In genomic region chr14:73026845-73027542, GRCh38 we compare ENCODE assay signal across 8 cellular contexts. TPM values are rescaled to one million over a fixed set of nuclear protein-coding genes. Genes with fewer than 3 reads are reported as not detected.
DNase-seq lines count a peak whose midpoint lies in the region; TF ChIP-seq lines count a peak whose summit lies in the region.

A gene with protein sequence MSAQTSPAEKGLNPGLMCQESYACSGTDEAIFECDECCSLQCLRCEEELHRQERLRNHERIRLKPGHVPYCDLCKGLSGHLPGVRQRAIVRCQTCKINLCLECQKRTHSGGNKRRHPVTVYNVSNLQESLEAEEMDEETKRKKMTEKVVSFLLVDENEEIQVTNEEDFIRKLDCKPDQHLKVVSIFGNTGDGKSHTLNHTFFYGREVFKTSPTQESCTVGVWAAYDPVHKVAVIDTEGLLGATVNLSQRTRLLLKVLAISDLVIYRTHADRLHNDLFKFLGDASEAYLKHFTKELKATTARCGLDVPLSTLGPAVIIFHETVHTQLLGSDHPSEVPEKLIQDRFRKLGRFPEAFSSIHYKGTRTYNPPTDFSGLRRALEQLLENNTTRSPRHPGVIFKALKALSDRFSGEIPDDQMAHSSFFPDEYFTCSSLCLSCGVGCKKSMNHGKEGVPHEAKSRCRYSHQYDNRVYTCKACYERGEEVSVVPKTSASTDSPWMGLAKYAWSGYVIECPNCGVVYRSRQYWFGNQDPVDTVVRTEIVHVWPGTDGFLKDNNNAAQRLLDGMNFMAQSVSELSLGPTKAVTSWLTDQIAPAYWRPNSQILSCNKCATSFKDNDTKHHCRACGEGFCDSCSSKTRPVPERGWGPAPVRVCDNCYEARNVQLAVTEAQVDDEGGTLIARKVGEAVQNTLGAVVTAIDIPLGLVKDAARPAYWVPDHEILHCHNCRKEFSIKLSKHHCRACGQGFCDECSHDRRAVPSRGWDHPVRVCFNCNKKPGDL (minus strand): TSS chr14:73027106. CDS start chr14:73024508, 2,598 bp downstream.

- H3K27ac ChIP-seq in MM.1S (ENCODE audit: low read length) (no peak within 1 kb of the TSS), neural cell (ENCODE audit: low read length) (peak within 1 kb of the TSS; percentile 67), stomach (peak within 1 kb of the TSS; percentile 87 to 93 (median 90))

- 0 out of 2 replicates have a peak, but pooled peaks cover 3% of the 10 kb centered on the region for H3K36me3 ChIP-seq in HAP-1 (replicated peaks)
- H3K36me3 ChIP-seq in MM.1S (replicated peaks; ENCODE audit: insufficient read depth, low read length) = no peaks in the 10 kb centered on the region
- no peaks in the 10 kb centered on the region for H3K36me3 ChIP-seq in neural cell (ENCODE audit: insufficient read depth, low read length)
- H3K36me3 ChIP-seq in stomach = peaks cover 9 to 23% (median 22%) of the 10 kb centered on the region in 4 donors

- WGBS in stomach, 5 donors = 0 to 1% (median 0%) methylated on average over 16 to 42 of the region's 42 CpGs

- TF ChIP-seq RAD21 in neural cell (conservative IDR thresholded peaks at IDR 0.05) = no peak

- H3K79me2 ChIP-seq in MM.1S (ENCODE audit: low read length) (peaks cover 10% of the 10 kb centered on the region), neural cell (replicated peaks; ENCODE audit: insufficient read depth, low read length) (peaks cover 38% of the 10 kb centered on the region)

- H3F3A ChIP-seq in MM.1S (ENCODE audit: insufficient read depth, low read length) (no peaks in the 10 kb centered on the region), neural cell (ENCODE audit: insufficient read depth, low read length, poor library complexity, severe bottlenecking) (no peaks in the 10 kb centered on the region)

- H3K27me3 ChIP-seq in HAP-1 (ENCODE audit: low read depth) = no peaks in the 10 kb centered on the region
- no peaks in the 10 kb centered on the region for H3K27me3 ChIP-seq in MM.1S (replicated peaks; ENCODE audit: insufficient read depth, low read length)
- H3K27me3 ChIP-seq in neural cell (ENCODE audit: insufficient read depth, low read depth, low read length) = no peaks in the 10 kb centered on the region
- no peaks in the 10 kb centered on the region for H3K27me3 ChIP-seq in stomach

- DNase-seq in ELR (ENCODE audit: low read depth) (peak; percentile 99), HAP-1 (ENCODE audit: low spot score in 2 of 2) (peak; percentile 98 to 99), MM.1S (peak; percentile 93), SIG-M5 (lab: John Stamatoyannopoulos, UW) (peak; percentile 97), activated gamma-delta T cell treated with Interleukin-2 at 50 U/mL for 16 hours (peak; percentile 87), fibroblast of villous mesenchyme (ENCODE audit: low read depth) (peak; percentile 98), stomach (peak; percentile 97)

- peak in 1 of 4 donors; percentile 38 for TF ChIP-seq POLR2A in stomach (IDR thresholded peaks at IDR 0.05)

- TF ChIP-seq CTCF in MM.1S (IDR thresholded peaks at IDR 0.05; ENCODE audit: low read length) = no peak
- TF ChIP-seq CTCF in fibroblast of villous mesenchyme (IDR thresholded peaks at IDR 0.05; ENCODE audit: insufficient read depth, low read depth, low read length) = no peak
- TF ChIP-seq CTCF in neural cell (IDR thresholded peaks at IDR 0.05; ENCODE audit: poor library complexity, severe bottlenecking) = no peak
- TF ChIP-seq CTCF in stomach (IDR thresholded peaks at IDR 0.05) = no peak

- H4K20me1 ChIP-seq in MM.1S (ENCODE audit: insufficient read depth, low read length) = no peaks in the 10 kb centered on the region
- no peaks in the 10 kb centered on the region for H4K20me1 ChIP-seq in neural cell (ENCODE audit: insufficient read depth)

- H3K9me2 ChIP-seq in MM.1S (replicated peaks; ENCODE audit: insufficient read depth, low read length) (no peaks in the 10 kb centered on the region), neural cell (ENCODE audit: insufficient read depth, low read length) (no peaks in the 10 kb centered on the region)

- H3K4me3 ChIP-seq in HAP-1 (peak within 1 kb of the TSS; percentile 68), MM.1S (ENCODE audit: low read length) (peak within 1 kb of the TSS; percentile 77), fibroblast of villous mesenchyme (ENCODE audit: low read depth, low read length) (peak within 1 kb of the TSS; percentile 69), neural cell (ENCODE audit: low read length) (peak within 1 kb of the TSS; percentile 82), stomach (peak within 1 kb of the TSS; percentile 77 to 97 (median 90))

- H3K4me2 ChIP-seq in MM.1S (ENCODE audit: low read depth, low read length) = peak within 1 kb of the TSS; percentile 91
- H3K4me2 ChIP-seq in neural cell (ENCODE audit: low read length) = peak within 1 kb of the TSS; percentile 93

- TF ChIP-seq EP300 in neural cell (conservative IDR thresholded peaks at IDR 0.05; ENCODE audit: poor library complexity, severe bottlenecking) = peak; percentile 38
- no peak for TF ChIP-seq EP300 in stomach (IDR thresholded peaks at IDR 0.05)

- no peaks in the 10 kb centered on the region for H3K9me3 ChIP-seq in HAP-1
- H3K9me3 ChIP-seq in MM.1S (replicated peaks; ENCODE audit: insufficient read depth, low read length) = no peaks in the 10 kb centered on the region
- no peaks in the 10 kb centered on the region for H3K9me3 ChIP-seq in neural cell (ENCODE audit: low read length)
- no peaks in the 10 kb centered on the region for H3K9me3 ChIP-seq in stomach

- H3K4me1 ChIP-seq in HAP-1 (peaks cover 19% of the 10 kb centered on the region), MM.1S (ENCODE audit: low read length) (no peaks in the 10 kb centered on the region), stomach (peaks cover 8 to 47% (median 35%) of the 10 kb centered on the region in 4 donors)

- intact Hi-C loops in stomach (cut with DNase I; ENCODE audit: low total_unique reads) = no loop called here

- H3K9ac ChIP-seq in MM.1S (ENCODE audit: low read length) (peak within 1 kb of the TSS; percentile 40; the same call in 1 of the 2 replicates), neural cell (ENCODE audit: low read length) (peak within 1 kb of the TSS; percentile 74)

- peak within 1 kb of the TSS; percentile 82 for H2AFZ ChIP-seq in MM.1S (ENCODE audit: low read length)
- peak within 1 kb of the TSS; percentile 40 for H2AFZ ChIP-seq in neural cell (ENCODE audit: low read depth, low read length)

- in situ Hi-C loops in HAP-1 (cut with MboI; ENCODE audit: low sequenced_read_pairs) = no loop called here

TF ChIP-seq in neural cell, 6 proteins besides CTCF, POLR2A, EP300 and RAD21:
- TF ChIP-seq SMC3 (conservative IDR thresholded peaks at IDR 0.05; ENCODE audit: poor library complexity) = no peak
- TF ChIP-seq TAF1 (IDR thresholded peaks at IDR 0.05; ENCODE audit: low read depth) = no peak
- TF ChIP-seq MXI1 (conservative IDR thresholded peaks at IDR 0.05; ENCODE audit: poor library complexity, severe bottlenecking) = peak; percentile 81
- TF ChIP-seq POLR2AphosphoS5 (IDR thresholded peaks at IDR 0.05) = peak; percentile 87
- no peak for TF ChIP-seq EZH2 (IDR thresholded peaks at IDR 0.05; ENCODE audit: borderline replicate concordance, insufficient read depth, low read length, poor library complexity, severe bottlenecking)
- TF ChIP-seq REST (IDR thresholded peaks at IDR 0.05; ENCODE audit: borderline replicate concordance) = peak; percentile 56
TF ChIP-seq in neural cell: peak in this region for 3.

RNA-seq across cellular contexts. Expression of the gene that starts here (rescaled TPM):
- total RNA-seq in fibroblast of villous mesenchyme = 20.3 and 21.6 TPM in 2 replicates
- 11.5 and 13.1 TPM in 2 replicates for polyA plus RNA-seq in neural cell
- 36.3 and 38.7 TPM in 2 replicates for polyA minus RNA-seq in neural cell
- 10 to 100 TPM in 3 of 5 donors, 1 to 10 TPM in 2; 2.7 to 50.8 (median 14.5) TPM for total RNA-seq in stomach
- 1 to 10 TPM; 3.4 to 6.1 (median 5.5) TPM for polyA plus RNA-seq in stomach
